8 cellular contexts compared by ENCODE assay signal in genomic region chr1:151165738-151166505, GRCh38. TPM values are rescaled to one million over a fixed set of nuclear protein-coding genes. Genes with fewer than 3 reads are reported as not detected.
DNase-seq lines count a peak whose midpoint lies in the region; ATAC-seq and TF ChIP-seq lines count a peak whose summit lies in the region.

Gene LYSMD1 (minus strand): TSS chr1:151165902. CDS start chr1:151165258, 644 bp downstream.
Gene SCNM1 (plus strand): TSS chr1:151166144. CDS start chr1:151166153, 9 bp downstream.

- peaks cover 61% of the 10 kb centered on the region for H3K4me1 Mint-ChIP-seq in dendritic cell treated with granulocyte-macrophage colony-stimulating factor and Interleukin-4, amounts not matched to agents 40 ng/mL and 50 ng/mL, for 4 days (ENCODE audit: low read depth)

- DNase-seq in NCI-H748 (lab: John Stamatoyannopoulos, UW; ENCODE audit: unreplicated experiment), result peak; percentile 99
- peak; percentile 86 to 97 for DNase-seq in activated CD4-positive, alpha-beta T cell treated with anti-CD3 and anti-CD28 coated beads, Interleukin-2, amount 50 U/mL, for 24 hours (ENCODE audit: low read depth in 1 of 2, low spot score in 1 of 2)
- DNase-seq in left lobe of liver (ENCODE audit: low spot score), result peak; percentile 99
- peak; percentile 94 to 96 for DNase-seq in stimulated activated CD4-positive, alpha-beta T cell treated with anti-CD3 and anti-CD28 coated beads, Interleukin-2, amount 100 ng/mL, for 24 hours

- no peaks in the 10 kb centered on the region for H3K9me3 Mint-ChIP-seq in dendritic cell treated with granulocyte-macrophage colony-stimulating factor and Interleukin-4, amounts not matched to agents 40 ng/mL and 50 ng/mL, for 4 days

- ATAC-seq in GM19372 (IDR thresholded peaks at IDR 0.05; ENCODE audit: low read depth, unreplicated experiment), result peak; percentile 92
- ATAC-seq in HG03521 (IDR thresholded peaks at IDR 0.05; ENCODE audit: unreplicated experiment), result peak; percentile 93
- ATAC-seq in left lobe of liver, result peak; percentile 92

- intact Hi-C loops in dendritic cell treated with granulocyte-macrophage colony-stimulating factor and Interleukin-4, amounts not matched to agents 40 ng/mL and 50 ng/mL, for 4 days (cut with micrococcal nuclease), result no loop called here

- peak within 1 kb of the TSS; percentile 74 for H3K27ac ChIP-seq in C4-2B

- H3K4me3 Mint-ChIP-seq in dendritic cell treated with granulocyte-macrophage colony-stimulating factor and Interleukin-4, amounts not matched to agents 40 ng/mL and 50 ng/mL, for 4 days, result peak within 1 kb of the TSS; percentile 89

- H3K36me3 Mint-ChIP-seq in dendritic cell treated with granulocyte-macrophage colony-stimulating factor and Interleukin-4, amounts not matched to agents 40 ng/mL and 50 ng/mL, for 4 days (ENCODE audit: low read depth), result peaks cover 96% of the 10 kb centered on the region

- H3K27me3 Mint-ChIP-seq in dendritic cell treated with granulocyte-macrophage colony-stimulating factor and Interleukin-4, amounts not matched to agents 40 ng/mL and 50 ng/mL, for 4 days, result no peaks in the 10 kb centered on the region

- no peak for TF ChIP-seq CTCF in C4-2B (conservative IDR thresholded peaks at IDR 0.05)

- H3K27ac Mint-ChIP-seq in dendritic cell treated with granulocyte-macrophage colony-stimulating factor and Interleukin-4, amounts not matched to agents 40 ng/mL and 50 ng/mL, for 4 days, result peak within 1 kb of the TSS; percentile 84

RNA-seq across cellular contexts. Expression of gene LYSMD1, which starts in this region (rescaled TPM):
- total RNA-seq in left lobe of liver, result 3.9 TPM

RNA-seq across cellular contexts. Expression of gene SCNM1, which starts in this region (rescaled TPM):
- total RNA-seq in left lobe of liver, result 9.4 TPM

Comparison
In these comparisons a context has a peak if more than half of its experiments do, and no peak if none do; other contexts are left out.
1. Peak in every context shown above with its lines: DNase-seq, ATAC-seq and H3K27ac ChIP-seq.